Comparison of ENCODE assay signal across 8 cellular contexts in the genomic region with DNA sequence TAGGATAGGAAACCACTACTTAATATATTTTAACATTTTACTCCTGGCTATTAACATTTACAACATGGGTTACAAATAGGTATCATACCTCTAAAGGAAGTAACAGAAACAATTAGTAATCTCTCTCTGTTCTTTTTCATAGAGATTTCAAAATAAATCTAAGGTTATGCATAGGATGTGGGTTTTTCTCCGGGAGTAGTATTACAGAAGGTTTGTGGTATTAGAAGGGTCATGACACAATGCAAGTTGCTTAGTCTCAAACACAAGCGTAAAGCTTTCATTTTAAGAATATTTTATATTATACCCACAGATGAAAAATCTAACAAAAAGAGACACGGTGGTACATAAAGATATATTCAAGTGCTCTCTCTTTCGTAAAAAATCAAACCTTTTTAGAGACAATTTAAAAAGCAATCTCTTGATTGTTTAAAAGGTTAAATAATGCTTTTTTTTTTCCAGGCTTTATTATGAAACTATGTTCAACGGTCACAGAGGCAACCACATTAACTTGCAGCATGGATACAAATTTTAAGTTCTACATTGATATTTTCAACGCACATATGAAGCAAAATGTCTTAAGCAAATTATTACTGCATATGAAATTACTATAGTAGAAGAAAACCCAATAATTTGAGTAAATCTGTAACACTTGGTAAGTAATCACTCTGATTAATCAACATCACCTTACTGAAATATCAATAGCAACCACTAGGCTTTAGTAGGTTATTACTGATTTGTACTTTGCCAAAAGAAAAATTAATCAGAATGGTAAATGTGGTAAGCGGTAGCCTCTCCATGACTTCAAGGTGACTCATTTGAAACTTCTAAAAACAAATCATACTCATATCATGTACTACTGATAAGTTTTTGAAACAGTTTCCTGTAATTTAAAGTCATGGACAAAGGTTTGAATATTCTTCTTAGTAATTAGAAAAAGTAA.
DNase-seq lines count a peak whose midpoint lies in the region; ATAC-seq and TF ChIP-seq lines count a peak whose summit lies in the region.

No MANE protein-coding gene starts in this region.

- WGBS in heart left ventricle, 4 donors, result 87 to 92% (median 89%) methylated on average over 7 of the region's 7 CpGs

- peak overlapping the region; percentile 40 for H3K4me3 ChIP-seq in fibroblast of pulmonary artery (replicated peaks; ENCODE audit: low read depth, low read length)
- peak overlapping the region in 1 of 12 donors; percentile 23 for H3K4me3 ChIP-seq in heart left ventricle

- TF ChIP-seq POLR2A in heart left ventricle (IDR thresholded peaks at IDR 0.05), result no peak

- peaks cover 0 to 16% (median 0%) of the 10 kb centered on the region in 12 donors for H3K4me1 ChIP-seq in heart left ventricle

- no peaks in the 10 kb centered on the region for H3K9me3 ChIP-seq in heart left ventricle

- intact Hi-C loops in heart left ventricle (cut with DNase I), result no loop called here

- H3K27ac ChIP-seq in heart left ventricle, result peak overlapping the region in 1 of 12 donors; percentile 64

- H3K36me3 ChIP-seq in heart left ventricle, result peaks cover 0 to 17% (median 0%) of the 10 kb centered on the region in 9 donors

- TF ChIP-seq CTCF in fibroblast of pulmonary artery (IDR thresholded peaks at IDR 0.05; ENCODE audit: low read length, missing control alignments) (peak; percentile 8), heart left ventricle (IDR thresholded peaks at IDR 0.05) (peak in 1 of 12 donors; percentile 5)

- peak; percentile 58 for DNase-seq in NOMO-1 treated with dmso at 0.1 percent for 144 hours (lab: John Stamatoyannopoulos, UW; ENCODE audit: unreplicated experiment)
- peak; percentile 77 for DNase-seq in fibroblast of pulmonary artery (ENCODE audit: low read depth)
- DNase-seq in hypothalamus (lab: John Stamatoyannopoulos, UW), result no peak
- DNase-seq in mucosa of gallbladder (ENCODE audit: low spot score), result no peak
- DNase-seq in heart left ventricle, result no peak
- no peak for DNase-seq in NCI-H1105 (lab: John Stamatoyannopoulos, UW)

- peak; percentile 85 for ATAC-seq in GM18520 (IDR thresholded peaks at IDR 0.05; ENCODE audit: unreplicated experiment)
- peak; percentile 84 for ATAC-seq in HG02642 (IDR thresholded peaks at IDR 0.05; ENCODE audit: poor library complexity, unreplicated experiment)
- no peak for ATAC-seq in heart left ventricle

- no peaks in the 10 kb centered on the region for H3K27me3 ChIP-seq in heart left ventricle

Comparison
In these comparisons a context has a peak if more than half of its experiments do, and no peak if none do; other contexts are left out.
1. ATAC-seq: peak in GM18520 (single experiment) and HG02642 (single experiment); none in heart left ventricle (0 of 4).
2. DNase-seq: peak in NOMO-1 treated with dmso at 0.1 percent for 144 hours (single experiment) and fibroblast of pulmonary artery (single experiment); none in hypothalamus (0 of 51), mucosa of gallbladder (single experiment), heart left ventricle (0 of 5) and NCI-H1105 (single experiment).